In the genomic region with DNA sequence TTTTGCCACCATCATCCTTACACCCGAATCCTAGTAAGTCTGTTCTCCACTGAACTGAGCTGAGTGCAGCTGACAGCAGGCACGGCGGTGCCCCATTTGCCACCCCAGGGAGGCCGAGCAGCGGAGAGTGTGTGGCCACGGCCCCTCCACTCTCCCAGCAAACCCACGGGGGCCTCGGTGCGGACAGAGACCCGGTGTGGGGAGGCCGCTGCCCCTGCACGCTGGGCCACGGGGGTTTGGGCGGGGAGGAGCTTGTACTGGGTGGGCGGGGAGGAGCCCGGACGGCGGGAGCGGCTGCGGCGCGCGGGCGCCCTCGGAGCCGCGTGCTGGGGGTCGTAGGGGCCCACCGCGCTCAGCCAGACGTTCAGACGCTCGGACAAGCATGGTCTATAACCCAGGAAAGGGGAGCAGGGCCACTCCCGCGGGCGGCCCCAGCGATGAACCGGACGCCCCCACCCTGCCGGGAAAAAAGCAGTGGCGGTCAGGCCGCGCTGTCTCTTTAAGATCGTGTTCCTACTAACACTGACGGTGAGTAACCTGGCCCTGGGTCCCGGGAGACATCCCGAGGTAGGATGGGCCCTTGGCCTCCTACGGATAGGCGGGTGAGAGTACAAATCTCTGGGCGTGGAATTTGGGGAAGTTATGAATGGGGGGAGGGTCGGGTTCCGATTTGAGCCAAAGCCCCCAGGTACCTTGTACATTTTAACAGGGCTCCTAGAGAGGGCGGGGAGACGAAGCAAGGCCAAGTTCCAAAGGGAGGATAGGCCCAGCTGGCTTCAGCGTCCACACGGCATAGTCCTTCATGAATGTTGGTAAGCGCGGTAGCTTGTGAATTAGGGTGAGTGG, we compare ENCODE assay signal across 8 cellular contexts. TPM values are rescaled to one million over a fixed set of nuclear protein-coding genes. Genes with fewer than 3 reads are reported as not detected.
DNase-seq lines count a peak whose midpoint lies in the region; ATAC-seq and TF ChIP-seq lines count a peak whose summit lies in the region.

TSS of gene ITPRIPL1 (plus strand) at position 280 of the 846 bp plus-strand sequence. CDS start at position 803, 523 bp downstream.

- peak within 1 kb of the TSS; percentile 82 for H2AFZ ChIP-seq in osteoblast (ENCODE audit: low read length)

- H3K9me3 ChIP-seq in osteoblast (ENCODE audit: low read depth, low read length), result no peaks in the 10 kb centered on the region

- peaks cover 20% of the 10 kb centered on the region for H3K4me1 ChIP-seq in osteoblast (ENCODE audit: insufficient read depth, low read length)

- H3K79me2 ChIP-seq in osteoblast (ENCODE audit: insufficient read depth, low read length), result no peaks in the 10 kb centered on the region

- H3K4me2 ChIP-seq in osteoblast (ENCODE audit: insufficient read depth, low read length), result peak within 1 kb of the TSS; percentile 88

- no peaks in the 10 kb centered on the region for H3K36me3 ChIP-seq in osteoblast (ENCODE audit: insufficient read depth, low read length)

- H3K4me3 ChIP-seq in fibroblast of mammary gland (ENCODE audit: control insufficient read depth, low read depth, low read length) (peak within 1 kb of the TSS; percentile 52), osteoblast (ENCODE audit: insufficient read depth, low read length) (peak within 1 kb of the TSS; percentile 72)

- H4K20me1 ChIP-seq in osteoblast (ENCODE audit: insufficient read depth, low read length), result no peaks in the 10 kb centered on the region

- DNase-seq in COLO668 (lab: John Stamatoyannopoulos, UW; ENCODE audit: unreplicated experiment), result peak; percentile 40
- DNase-seq in activated CD4-positive, alpha-beta T cell treated with anti-CD3 and anti-CD28 coated beads, Interleukin-2, amount 50 U/mL, for 48 hours, result peak; percentile 54 to 62
- peak; percentile 23 for DNase-seq in fibroblast of mammary gland (ENCODE audit: low read depth)
- DNase-seq in osteoblast (ENCODE audit: insufficient read length, low spot score, missing footprints), result peak; percentile 88
- no peak for DNase-seq in COLO829 (ENCODE audit: low spot score)
- no peak for DNase-seq in NCI-H2029 (lab: John Stamatoyannopoulos, UW)

- TF ChIP-seq CTCF in fibroblast of mammary gland (conservative IDR thresholded peaks at IDR 0.05; ENCODE audit: control insufficient read depth, insufficient read depth, low read depth, low read length), result no peak
- TF ChIP-seq CTCF in osteoblast (IDR thresholded peaks at IDR 0.05; ENCODE audit: extremely low read depth, low read depth, low read length), result no peak

- ATAC-seq in HG03432 (IDR thresholded peaks at IDR 0.05; ENCODE audit: unreplicated experiment), result peak; percentile 23
- no peak for ATAC-seq in GM18858 (IDR thresholded peaks at IDR 0.05; ENCODE audit: unreplicated experiment)

- H3K27ac ChIP-seq in osteoblast (ENCODE audit: low read depth, low read length), result no peak within 1 kb of the TSS

- H3K27me3 ChIP-seq in osteoblast (ENCODE audit: insufficient read depth, low read length), result peaks cover 37% of the 10 kb centered on the region

RNA-seq across cellular contexts. Expression of gene ITPRIPL1, which starts in this region (rescaled TPM):
- total RNA-seq in osteoblast, result 1.4 and 1.8 TPM in 2 replicates

Comparison
In these comparisons a context has a peak if more than half of its experiments do, and no peak if none do; other contexts are left out.
1. DNase-seq: peak in COLO668 (single experiment), activated CD4-positive, alpha-beta T cell treated with anti-CD3 and anti-CD28 coated beads, Interleukin-2, amount 50 U/mL, for 48 hours (2 of 2), fibroblast of mammary gland (single experiment) and osteoblast (single experiment); none in COLO829 (single experiment) and NCI-H2029 (single experiment).